In the genomic region with DNA sequence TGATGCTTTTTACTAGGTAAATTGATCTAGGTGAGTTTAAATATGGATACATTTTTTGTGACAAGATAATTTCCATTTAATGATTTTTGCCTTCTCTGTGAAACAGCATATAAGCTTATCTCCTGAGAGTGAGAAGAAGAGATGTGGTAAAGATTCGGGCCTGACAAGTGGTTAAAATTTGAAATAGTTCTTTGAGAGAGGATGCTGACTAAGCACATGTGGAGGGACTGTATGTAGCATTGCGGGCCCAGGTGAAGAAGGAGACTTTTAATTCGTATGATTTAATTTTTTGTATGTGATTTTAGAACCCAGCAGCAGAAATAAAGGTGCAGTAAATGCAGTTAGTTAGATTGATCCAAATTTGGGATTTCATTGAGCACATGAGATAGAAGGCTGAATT, we compare ENCODE assay signal across 1 cellular context.
TF ChIP-seq lines count a peak whose summit lies in the region.

No MANE protein-coding gene starts in this region.

TF ChIP-seq in K562, 482 proteins besides CTCF, POLR2A, EP300 and RAD21:
- peak; percentile 73 for TF ChIP-seq MAFF (IDR thresholded peaks at IDR 0.05; ENCODE audit: low read length)
- TF ChIP-seq C11orf30 (IDR thresholded peaks at IDR 0.05; ENCODE audit: low read depth): peak; percentile 85
- TF ChIP-seq, protein P1, sequence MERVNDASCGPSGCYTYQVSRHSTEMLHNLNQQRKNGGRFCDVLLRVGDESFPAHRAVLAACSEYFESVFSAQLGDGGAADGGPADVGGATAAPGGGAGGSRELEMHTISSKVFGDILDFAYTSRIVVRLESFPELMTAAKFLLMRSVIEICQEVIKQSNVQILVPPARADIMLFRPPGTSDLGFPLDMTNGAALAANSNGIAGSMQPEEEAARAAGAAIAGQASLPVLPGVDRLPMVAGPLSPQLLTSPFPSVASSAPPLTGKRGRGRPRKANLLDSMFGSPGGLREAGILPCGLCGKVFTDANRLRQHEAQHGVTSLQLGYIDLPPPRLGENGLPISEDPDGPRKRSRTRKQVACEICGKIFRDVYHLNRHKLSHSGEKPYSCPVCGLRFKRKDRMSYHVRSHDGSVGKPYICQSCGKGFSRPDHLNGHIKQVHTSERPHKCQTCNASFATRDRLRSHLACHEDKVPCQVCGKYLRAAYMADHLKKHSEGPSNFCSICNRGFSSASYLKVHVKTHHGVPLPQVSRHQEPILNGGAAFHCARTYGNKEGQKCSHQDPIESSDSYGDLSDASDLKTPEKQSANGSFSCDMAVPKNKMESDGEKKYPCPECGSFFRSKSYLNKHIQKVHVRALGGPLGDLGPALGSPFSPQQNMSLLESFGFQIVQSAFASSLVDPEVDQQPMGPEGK (CRISPR knock-in tag; IDR thresholded peaks at IDR 0.05; ENCODE audit: borderline replicate concordance): no peak
- peak; percentile 72 for TF ChIP-seq MAFK (IDR thresholded peaks at IDR 0.05; ENCODE audit: low read length)
- TF ChIP-seq ZNF212 (CRISPR knock-in tag; IDR thresholded peaks at IDR 0.05): no peak
- TF ChIP-seq ZNF316 (IDR thresholded peaks at IDR 0.05): peak; percentile 90
- no peak for TF ChIP-seq MCM7 (IDR thresholded peaks at IDR 0.05)
- peak; percentile 78 for TF ChIP-seq MAFG (tag; conservative IDR thresholded peaks at IDR 0.05)
- TF ChIP-seq POLR2B (IDR thresholded peaks at IDR 0.05; ENCODE audit: low read depth, partially characterized antibody): no peak
